Comparison of ENCODE assay signal across 9 cellular contexts in the genomic region with DNA sequence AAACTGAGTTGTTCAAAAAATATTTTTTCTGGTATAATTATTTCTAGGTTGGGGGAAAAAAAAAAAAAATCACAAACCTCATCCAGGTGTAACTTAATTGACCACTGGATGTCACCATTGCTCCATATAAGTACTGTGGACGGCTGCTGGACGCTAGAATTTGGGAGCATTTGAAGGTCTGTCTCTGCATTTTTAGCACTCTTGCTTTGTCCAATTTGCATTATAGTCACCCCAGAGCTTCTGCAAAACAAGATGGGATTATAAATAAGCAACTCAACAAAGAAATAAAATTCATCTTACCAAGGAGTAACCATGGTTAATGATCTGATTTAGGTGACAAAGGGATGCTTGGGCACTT.
A peak's percentile ranks its signal among the peaks of the same experiment; 100 is the strongest.
DNase-seq lines count a peak whose midpoint lies in the region; ATAC-seq, FAIRE-seq and TF ChIP-seq lines count a peak whose summit lies in the region.
"Had no signal": no experiment of that assay in that cellular context is flagged by ENCODE, and none has a peak within 500 bp of the region (broad histone marks: within the 10 kb centered on the region; RNA-seq: fewer than 3 reads in every experiment).

No MANE protein-coding gene starts in this region.

- H3K4me3 ChIP-seq in endothelial cell of umbilical vein (replicated peaks in 1 of 3; ENCODE audit: insufficient read depth in 1 of 3, low read depth in 1 of 3, low read length in 3 of 3): no peak overlapping the region

- no peaks in the 10 kb centered on the region for H3K79me2 ChIP-seq in endothelial cell of umbilical vein (ENCODE audit: control insufficient read depth, insufficient read depth, low read length)

- peak; percentile 30 to 32 for TF ChIP-seq CTCF in endothelial cell of umbilical vein (IDR thresholded peaks at IDR 0.05; ENCODE audit: extremely low read depth in 1 of 2, insufficient read depth in 1 of 2, low read depth in 1 of 2, low read length in 2 of 2)

- H3K9me1 ChIP-seq in endothelial cell of umbilical vein (replicated peaks; ENCODE audit: control insufficient read depth, extremely low read depth, insufficient read depth, low read length): no peaks in the 10 kb centered on the region

- BruUV-seq in endothelial cell of umbilical vein (replicated peaks; lab: Mats Ljungman, UMichigan): no TSS peak

- H3K4me1 ChIP-seq in endothelial cell of umbilical vein (ENCODE audit: control insufficient read depth, extremely low read depth, insufficient read depth, low read length): no peaks in the 10 kb centered on the region

- no peaks in the 10 kb centered on the region for H4K20me1 ChIP-seq in endothelial cell of umbilical vein (replicated peaks; ENCODE audit: control insufficient read depth, extremely low read depth, insufficient read depth, low read length)

- peak; percentile 83 for FAIRE-seq in endothelial cell of umbilical vein (lab: Jason Lieb, UNC)
- no peak for FAIRE-seq in frontal cortex (lab: Jason Lieb, UNC)
- FAIRE-seq in GM12891 (lab: Jason Lieb, UNC): no peak

- H3K27ac ChIP-seq in endothelial cell of umbilical vein (ENCODE audit: insufficient read depth, low read depth, low read length): no peak overlapping the region

- TF ChIP-seq POLR2A in endothelial cell of umbilical vein (IDR thresholded peaks at IDR 0.05; ENCODE audit: low read depth, low read length) (no peak), GM12891 (IDR thresholded peaks at IDR 0.05; ENCODE audit: low read depth, low read length) (no peak)

- ATAC-seq in HG02571 (IDR thresholded peaks at IDR 0.05; ENCODE audit: unreplicated experiment): no peak

- no peak overlapping the region for H3K9ac ChIP-seq in endothelial cell of umbilical vein (replicated peaks; ENCODE audit: extremely low read depth, insufficient read depth, low read length)

- H3K27me3 ChIP-seq in endothelial cell of umbilical vein (ENCODE audit: control insufficient read depth in 2 of 2, insufficient read depth in 2 of 2, low read length in 2 of 2): peaks cover 5% of the 10 kb centered on the region in 2 experiments

- CTCF ChIA-PET in endothelial cell of umbilical vein (lab: Charles Lee): interaction anchor here (0.7 to 2.4 kb wide), 21 partner anchors 9 to 1840 kb away, joined by 3 to 43 read pairs (median 4); no protein-coding TSS in a partner anchor

- no peaks in the 10 kb centered on the region for H3K9me3 ChIP-seq in endothelial cell of umbilical vein (replicated peaks; ENCODE audit: control insufficient read depth, insufficient read depth, low read length)

- DNase-seq in NCI-H1694 treated with DMSO at 0.1 percent for 48 hours (lab: John Stamatoyannopoulos, UW): peak; percentile 5
- DNase-seq in NCI-H1694 (lab: John Stamatoyannopoulos, UW): no peak
- peak; percentile 11 to 42 for DNase-seq in NCI-H524 (lab: John Stamatoyannopoulos, UW)
- peak; percentile 42 for DNase-seq in endothelial cell of umbilical vein (ENCODE audit: low read depth, low spot score)
- peak; percentile 61 for DNase-seq in retina
- DNase-seq in frontal cortex (ENCODE audit: low spot score in 2 of 2): no peak
- DNase-seq in GM12891 (ENCODE audit: insufficient read length, low spot score): no peak
- DNase-seq: islet precursor cell had no signal

- dilution Hi-C loops in endothelial cell of umbilical vein (cut with MboI; ENCODE audit: extremely low pct_ligation_motif_present, low sequenced_read_pairs): no loop called here

- H3K36me3 ChIP-seq in endothelial cell of umbilical vein (ENCODE audit: control insufficient read depth in 2 of 2, extremely low read depth in 1 of 2, insufficient read depth in 2 of 2, low read length in 2 of 2): no peaks in the 10 kb centered on the region

- intact Hi-C loops in endothelial cell of umbilical vein (cut with micrococcal nuclease): loop anchor here (1.0 to 10.0 kb wide), 5 partner anchors 57 to 1352 kb away; no protein-coding TSS in a partner anchor

- POLR2A ChIA-PET in endothelial cell of umbilical vein (lab: Charles Lee): no interaction called here

- H2AFZ ChIP-seq in endothelial cell of umbilical vein (ENCODE audit: low read depth, low read length): no peak overlapping the region

- no peak overlapping the region for H3K4me2 ChIP-seq in endothelial cell of umbilical vein (ENCODE audit: insufficient read depth, low read length)

TF ChIP-seq in endothelial cell of umbilical vein, 7 proteins besides CTCF, POLR2A, EP300 and RAD21:
- TF ChIP-seq MYC (IDR thresholded peaks at IDR 0.05; ENCODE audit: low read depth, low read length) (no peak), GATA2 (IDR thresholded peaks at IDR 0.05; ENCODE audit: insufficient read depth, insufficient read length, low read depth, low read length) (no peak), POLR2AphosphoS5 (IDR thresholded peaks at IDR 0.05; ENCODE audit: insufficient read depth, low read depth, low read length) (no peak), EZH2 (IDR thresholded peaks at IDR 0.05; ENCODE audit: borderline replicate concordance, low read depth, low read length, severe bottlenecking) (no peak), JUN (IDR thresholded peaks at IDR 0.05; ENCODE audit: borderline replicate concordance, insufficient read depth, insufficient read length, low read depth) (no peak), FOS (IDR thresholded peaks at IDR 0.05; ENCODE audit: borderline replicate concordance, insufficient read depth, low read length) (no peak)
- TF ChIP-seq, protein P1, sequence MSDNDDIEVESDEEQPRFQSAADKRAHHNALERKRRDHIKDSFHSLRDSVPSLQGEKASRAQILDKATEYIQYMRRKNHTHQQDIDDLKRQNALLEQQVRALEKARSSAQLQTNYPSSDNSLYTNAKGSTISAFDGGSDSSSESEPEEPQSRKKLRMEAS (IDR thresholded peaks at IDR 0.05; ENCODE audit: insufficient read depth, insufficient read length): no peak

TF ChIP-seq in GM12891, 5 proteins besides CTCF, POLR2A, EP300 and RAD21:
- TF ChIP-seq TAF1 (IDR thresholded peaks at IDR 0.05; ENCODE audit: low read depth, low read length): no peak
- TF ChIP-seq PAX5 (IDR thresholded peaks at IDR 0.05; ENCODE audit: insufficient read depth, low read length, severe bottlenecking): no peak
- TF ChIP-seq SPI1 (IDR thresholded peaks at IDR 0.05; ENCODE audit: low read depth, low read length): no peak
- TF ChIP-seq POLR2AphosphoS5 (IDR thresholded peaks at IDR 0.05; ENCODE audit: low read depth, low read length): no peak
- no peak for TF ChIP-seq POU2F2 (IDR thresholded peaks at IDR 0.05; ENCODE audit: low read depth, low read length)

Comparison
In these comparisons a context has a peak if more than half of its experiments do, and no peak if none do; other contexts are left out.
1. DNase-seq: peak in NCI-H1694 treated with DMSO at 0.1 percent for 48 hours (single experiment), NCI-H524 (2 of 2), endothelial cell of umbilical vein (single experiment) and retina (single experiment); none in NCI-H1694 (single experiment), frontal cortex (0 of 2) and GM12891 (single experiment).